In genomic region chr10:29519670-29520069, GRCh38 we compare ENCODE assay signal across 19 cellular contexts.
DNase-seq lines count a peak whose midpoint lies in the region; ATAC-seq, FAIRE-seq and TF ChIP-seq lines count a peak whose summit lies in the region.
"Had no signal": no experiment of that assay in that cellular context is flagged by ENCODE, and none has a peak within 500 bp of the region (broad histone marks: within the 10 kb centered on the region; RNA-seq: fewer than 3 reads in every experiment).

No MANE protein-coding gene starts in this region.

- POLR2A ChIA-PET in GM12878 (lab: Charles Lee) = no interaction called here

- TF ChIP-seq CTCF in GM12878 (IDR thresholded peaks at IDR 0.05 in 2 of 3, conservative IDR thresholded peaks at IDR 0.05 in 1 of 3; ENCODE audit: control insufficient read depth in 2 of 3, extremely low read depth in 1 of 3, insufficient read depth in 1 of 3, low read depth in 3 of 3, low read length in 3 of 3) (no peak), mucosa of descending colon (IDR thresholded peaks at IDR 0.05) (no peak)

- peak; percentile 10 for DNase-seq in NCI-H510A treated with DMSO at 0.1 percent for 48 hours (lab: John Stamatoyannopoulos, UW)
- DNase-seq in NCI-H510A (lab: John Stamatoyannopoulos, UW) = no peak
- DNase-seq in GM12878 (ENCODE audit: low read depth, low spot score) = no peak
- DNase-seq in mucosa of descending colon = peak in 1 of 3 donors; percentile 21
- no peak for DNase-seq in HK-2 (ENCODE audit: unreplicated experiment)
- no peak for DNase-seq in NCI-H1417 treated with DMSO at 0.1 percent for 48 hours (lab: John Stamatoyannopoulos, UW)
- no peak for DNase-seq in MG63
- DNase-seq: ACHN; Calu3; CD4-positive, alpha-beta T cell; DMS 273 treated with DMSO at 0.1 percent for 48 hours; DMS79 treated with DMSO at 0.1 percent for 48 hours; EL; GOT3; H9 had no signal

- CTCF ChIA-PET in GM12878 (lab: Yijun Ruan, JAX) = interaction anchor here (1.0 to 2.7 kb wide), 6 partner anchors 10 to 133 kb away, joined by 3 to 8 read pairs (median 6); no protein-coding TSS in a partner anchor

- H3K27me3 ChIP-seq in GM12878 (replicated peaks in 1 of 2; ENCODE audit: control insufficient read depth in 2 of 2, insufficient read depth in 2 of 2, low read length in 1 of 2) (no peaks in the 10 kb centered on the region), skeletal muscle tissue (ENCODE audit: control insufficient read depth in 3 of 3, insufficient read depth in 3 of 3, low read length in 3 of 3) (no peaks in the 10 kb centered on the region), MG63 (no peaks in the 10 kb centered on the region)
- H3K27me3 ChIP-seq: BLaER1 treated with 17β-estradiol and CSF1 and Interleukin-3, amounts not matched to agents 10 nM and 100 nM had no signal

- no peaks in the 10 kb centered on the region for H3K79me2 ChIP-seq in GM12878 (ENCODE audit: control insufficient read depth, insufficient read depth, low read length)

- no peak for FAIRE-seq in GM12878 (lab: Jason Lieb, UNC)
- FAIRE-seq: G401.6, GM12892 had no signal

- TF ChIP-seq RAD21 in GM12878 (IDR thresholded peaks at IDR 0.05; ENCODE audit: insufficient read depth, low read depth, low read length) = no peak

- H3K4me2 ChIP-seq in GM12878 (ENCODE audit: control insufficient read depth, insufficient read depth) = no peak overlapping the region
- H3K4me2 ChIP-seq: BLaER1 treated with 17β-estradiol and CSF1 and Interleukin-3, amounts not matched to agents 10 nM and 100 nM had no signal

- H3K9me3 ChIP-seq in GM12878 (replicated peaks; ENCODE audit: control insufficient read depth, insufficient read depth, low read length) = no peaks in the 10 kb centered on the region
- no peaks in the 10 kb centered on the region for H3K9me3 ChIP-seq in mucosa of descending colon
- no peaks in the 10 kb centered on the region for H3K9me3 ChIP-seq in skeletal muscle tissue (ENCODE audit: control insufficient read depth in 3 of 3, low read length in 3 of 3)
- H3K9me3 ChIP-seq in MG63 = no peaks in the 10 kb centered on the region
- H3K9me3 ChIP-seq: BLaER1 treated with 17β-estradiol and CSF1 and Interleukin-3, amounts not matched to agents 10 nM and 100 nM had no signal

- H3K9ac ChIP-seq in GM12878 (ENCODE audit: control insufficient read depth, insufficient read depth, low read length) = no peak overlapping the region
- peak overlapping the region in 2 of 3 donors; percentile 5 to 40 for H3K9ac ChIP-seq in skeletal muscle tissue (ENCODE audit: low read depth in 1 of 3, low read length in 3 of 3)
- H3K9ac ChIP-seq: BLaER1 treated with 17β-estradiol and CSF1 and Interleukin-3, amounts not matched to agents 10 nM and 100 nM had no signal

- H3K4me3 ChIP-seq in GM12878 (no peak overlapping the region), mucosa of descending colon (no peak overlapping the region), skeletal muscle tissue (ENCODE audit: low read length in 3 of 3) (no peak overlapping the region), MG63 (no peak overlapping the region)
- H3K4me3 ChIP-seq: BLaER1 treated with 17β-estradiol and CSF1 and Interleukin-3, amounts not matched to agents 10 nM and 100 nM had no signal

- WGBS in GM12878 (ENCODE audit: insufficient coverage, insufficient replicate concordance, low lambda C conversion rate, missing lambda C conversion rate) = 11% methylated on average over 3 of the region's 3 CpGs

- H3K4me1 ChIP-seq in GM12878 (ENCODE audit: control insufficient read depth, insufficient read depth, low read length) (no peaks in the 10 kb centered on the region), mucosa of descending colon (ENCODE audit: low read depth) (peaks cover 10% of the 10 kb centered on the region), skeletal muscle tissue (ENCODE audit: control insufficient read depth in 3 of 3, insufficient read depth in 3 of 3, low read length in 3 of 3) (peaks cover 27 to 48% (median 43%) of the 10 kb centered on the region in 3 donors)

- no peak for TF ChIP-seq EP300 in GM12878 (IDR thresholded peaks at IDR 0.05; ENCODE audit: borderline replicate concordance in 1 of 2, control insufficient read depth in 1 of 2, low read depth in 2 of 2, low read length in 2 of 2)

- no TSS peak for BruUV-seq in GM12878 (replicated peaks; lab: Mats Ljungman, UMichigan)

- no peaks in the 10 kb centered on the region for H4K20me1 ChIP-seq in GM12878 (ENCODE audit: control insufficient read depth, insufficient read depth)
- H4K20me1 ChIP-seq: BLaER1 treated with 17β-estradiol and CSF1 and Interleukin-3, amounts not matched to agents 10 nM and 100 nM had no signal

- intact Hi-C loops in GM12878 (cut with micrococcal nuclease; ENCODE audit: unreplicated experiment) = no loop called here
- intact Hi-C loops in mucosa of descending colon (cut with DNase I, micrococcal nuclease) = no loop called here

- no peak overlapping the region for H2AFZ ChIP-seq in GM12878 (ENCODE audit: control insufficient read depth, low read depth, low read length)

- H3K36me3 ChIP-seq in GM12878 (ENCODE audit: control insufficient read depth in 2 of 2, insufficient read depth in 2 of 2, low read length in 1 of 2) = no peaks in the 10 kb centered on the region; a peak in 2 of 4 replicates
- H3K36me3 ChIP-seq in mucosa of descending colon (ENCODE audit: low read depth) = no peaks in the 10 kb centered on the region
- peaks cover 43 to 55% (median 50%) of the 10 kb centered on the region in 3 donors for H3K36me3 ChIP-seq in skeletal muscle tissue (ENCODE audit: control insufficient read depth in 3 of 3, insufficient read depth in 3 of 3, low read length in 3 of 3)
- peaks cover 3% of the 10 kb centered on the region; the same call in 1 of the 2 replicates for H3K36me3 ChIP-seq in MG63

- H3K27ac ChIP-seq in GM12878 (ENCODE audit: control insufficient read depth, insufficient read depth) = no peak overlapping the region
- H3K27ac ChIP-seq in skeletal muscle tissue (ENCODE audit: low read depth, low read length) = no peak overlapping the region
- H3K27ac ChIP-seq: BLaER1 treated with 17β-estradiol and CSF1 and Interleukin-3, amounts not matched to agents 10 nM and 100 nM had no signal

- SMC1A ChIA-PET in GM12878 (lab: Charles Lee; ENCODE audit: uncharacterized antibody, unreplicated experiment) = interaction anchor here (0.6 to 1.2 kb wide), 4 partner anchors 41 to 214 kb away, joined by 3 to 4 read pairs (median 4); no protein-coding TSS in a partner anchor

- ATAC-seq in GM12878 (peak; percentile 63), mucosa of descending colon (peak; percentile 72)

- in situ Hi-C loops in GM12878 (cut with MboI) = no loop called here

- RAD21 ChIA-PET in GM12878 (lab: Charles Lee; ENCODE audit: unreplicated experiment) = no interaction called here

- no peak for TF ChIP-seq POLR2A in GM12878 (IDR thresholded peaks at IDR 0.05; ENCODE audit: low read depth, low read length)

TF ChIP-seq in GM12878, 131 proteins besides CTCF, POLR2A, EP300 and RAD21:
- TF ChIP-seq CREM (IDR thresholded peaks at IDR 0.05; ENCODE audit: low read depth) (no peak), USF1 (IDR thresholded peaks at IDR 0.05; ENCODE audit: borderline replicate concordance, extremely low read length, insufficient read depth, low read depth, low read length) (no peak)
